Comparison of ENCODE assay signal across 23 cellular contexts in genomic region chr14:92850492-92850891, GRCh38. TPM values are rescaled to one million over a fixed set of nuclear protein-coding genes. Genes with fewer than 3 reads are reported as not detected.
DNase-seq lines count a peak whose midpoint lies in the region; ATAC-seq, FAIRE-seq and TF ChIP-seq lines count a peak whose summit lies in the region.
"Had no signal": no experiment of that assay in that cellular context is flagged by ENCODE, and none has a peak within 500 bp of the region (broad histone marks: within the 10 kb centered on the region; RNA-seq: fewer than 3 reads in every experiment).

No MANE protein-coding gene starts in this region.

- no peak overlapping the region for H2AFZ ChIP-seq in astrocyte (ENCODE audit: low read depth, low read length)

- no peak overlapping the region for H3K4me2 ChIP-seq in astrocyte (ENCODE audit: low read length)

- H3K27ac ChIP-seq in astrocyte (ENCODE audit: low read depth, low read length), result no peak overlapping the region
- H3K27ac ChIP-seq: dorsolateral prefrontal cortex, epithelial cell of prostate, gastroesophageal sphincter, HL-60 had no signal

- H3K4me1 Mint-ChIP-seq in HFFc6 (ENCODE audit: low read depth) (peaks cover 19% of the 10 kb centered on the region), astrocyte (ENCODE audit: low read depth, unreplicated experiment) (peaks cover 8% of the 10 kb centered on the region)

- no peak overlapping the region for H3K4me3 Mint-ChIP-seq in HFFc6
- H3K4me3 Mint-ChIP-seq in astrocyte (ENCODE audit: unreplicated experiment), result no peak overlapping the region
- H3K4me3 Mint-ChIP-seq: activated naive CD8-positive, alpha-beta T cell treated with anti-CD3 and anti-CD28 coated beads, Interleukin-2, amount 50 U/mL, for 24 hours; stimulated activated effector memory CD8-positive, alpha-beta T cell treated with anti-CD3 and anti-CD28 coated beads, Interleukin-12 subunit alpha, Interleukin-12 subunit beta, amount 100 ng/mL, for 72 hours had no signal

- H3K9me3 ChIP-seq in BE2C (no peaks in the 10 kb centered on the region; the same call in none of the 2 replicates), astrocyte (ENCODE audit: insufficient read depth, low read depth, low read length) (no peaks in the 10 kb centered on the region)

- no peak for ATAC-seq in HG03460 (IDR thresholded peaks at IDR 0.05; ENCODE audit: unreplicated experiment)
- no peak for ATAC-seq in HG03159 (IDR thresholded peaks at IDR 0.05; ENCODE audit: unreplicated experiment)
- ATAC-seq: activated naive CD8-positive, alpha-beta T cell treated with anti-CD3 and anti-CD28 coated beads, Interleukin-2, amount 50 U/mL, for 24 hours; gastroesophageal sphincter; stimulated activated effector memory CD8-positive, alpha-beta T cell treated with anti-CD3 and anti-CD28 coated beads, Interleukin-12 subunit alpha, Interleukin-12 subunit beta, amount 100 ng/mL, for 72 hours; T-helper 17 cell had no signal

- no peak overlapping the region; the same call in 1 of the 2 replicates for H3K27ac Mint-ChIP-seq in HFFc6
- H3K27ac Mint-ChIP-seq in astrocyte (ENCODE audit: unreplicated experiment), result no peak overlapping the region
- H3K27ac Mint-ChIP-seq: activated naive CD8-positive, alpha-beta T cell treated with anti-CD3 and anti-CD28 coated beads, Interleukin-2, amount 50 U/mL, for 24 hours; IgD-negative memory B cell; stimulated activated effector memory CD8-positive, alpha-beta T cell treated with anti-CD3 and anti-CD28 coated beads, Interleukin-12 subunit alpha, Interleukin-12 subunit beta, amount 100 ng/mL, for 72 hours; T-helper 17 cell had no signal

- H3K36me3 ChIP-seq in BE2C (no peaks in the 10 kb centered on the region), astrocyte (ENCODE audit: insufficient read depth, low read length) (no peaks in the 10 kb centered on the region)
- H3K36me3 ChIP-seq: gastroesophageal sphincter had no signal

- H3K9ac ChIP-seq in astrocyte (ENCODE audit: low read length), result no peak overlapping the region

- H3K27me3 ChIP-seq in BE2C (no peaks in the 10 kb centered on the region), astrocyte (ENCODE audit: insufficient read depth, low read length) (no peaks in the 10 kb centered on the region)
- H3K27me3 ChIP-seq: dorsolateral prefrontal cortex, gastroesophageal sphincter had no signal

- H3K9me3 Mint-ChIP-seq in HFFc6 (peaks cover 5% of the 10 kb centered on the region; the same call in 1 of the 2 replicates), astrocyte (ENCODE audit: unreplicated experiment) (peaks cover 21% of the 10 kb centered on the region)

- H3K4me3 ChIP-seq in BE2C (ENCODE audit: low read depth, low read length) (no peak overlapping the region), astrocyte (ENCODE audit: insufficient read depth, low read depth, low read length) (no peak overlapping the region)
- H3K4me3 ChIP-seq: dorsolateral prefrontal cortex, gastroesophageal sphincter had no signal

- no peaks in the 10 kb centered on the region for H3K79me2 ChIP-seq in astrocyte (ENCODE audit: insufficient read depth, low read length)

- H3K36me3 Mint-ChIP-seq in HFFc6 (ENCODE audit: low read depth) (peaks cover 8% of the 10 kb centered on the region), astrocyte (ENCODE audit: low read depth, unreplicated experiment) (peaks cover 5% of the 10 kb centered on the region)

- no peaks in the 10 kb centered on the region for H4K20me1 ChIP-seq in astrocyte (ENCODE audit: insufficient read depth, low read length)

- H3K27me3 Mint-ChIP-seq in HFFc6 (ENCODE audit: insufficient read depth) (peaks cover 18% of the 10 kb centered on the region), astrocyte (ENCODE audit: low read depth, unreplicated experiment) (peaks cover 13% of the 10 kb centered on the region)
- H3K27me3 Mint-ChIP-seq: T-helper 17 cell had no signal

- TF ChIP-seq CTCF in BE2C (IDR thresholded peaks at IDR 0.05; ENCODE audit: low read depth, low read length) (no peak), HFFc6 (IDR thresholded peaks at IDR 0.05) (no peak), astrocyte (IDR thresholded peaks at IDR 0.05; ENCODE audit: insufficient read depth, low read depth, low read length) (no peak)

- FAIRE-seq in astrocyte (lab: Jason Lieb, UNC), result no peak
- FAIRE-seq: keratinocyte had no signal

- H3K4me1 ChIP-seq in BE2C (peaks cover 9% of the 10 kb centered on the region), astrocyte (ENCODE audit: insufficient read depth, low read length) (peaks cover 5% of the 10 kb centered on the region)
- H3K4me1 ChIP-seq: gastroesophageal sphincter had no signal

- DNase-seq in BE2C (peak; percentile 60), HFFc6 (peak; percentile 55), astrocyte (ENCODE audit: low read depth) (peak; percentile 18), hepatic stellate cell (ENCODE audit: low spot score) (peak; percentile 22), superior temporal gyrus (ENCODE audit: extremely low spot score) (no peak), SHP77 treated with DMSO at 0.1 percent for 48 hours (lab: John Stamatoyannopoulos, UW) (no peak)
- DNase-seq: activated CD4-positive, alpha-beta T cell treated with anti-CD3 and anti-CD28 coated beads, Interleukin-2, amount 50 U/mL, for 1 hour; activated CD8-positive, alpha-beta memory T cell treated with anti-CD3 and anti-CD28 coated beads, Interleukin-2, amount 50 U/mL, for 4 hours; activated effector memory CD4-positive, alpha-beta T cell treated with anti-CD3 and anti-CD28 coated beads, Interleukin-2, amount 50 U/mL, for 16 hours; activated naive CD8-positive, alpha-beta T cell treated with anti-CD3 and anti-CD28 coated beads, Interleukin-2, amount 50 U/mL, for 24 hours; DND-41; dorsolateral prefrontal cortex; NCI-H1694; OCI-M1; T-helper 17 cell had no signal

RNA-seq across cellular contexts. Expression of gene GOLGA5, which starts 56.4 kb away (rescaled TPM):
- polyA plus RNA-seq in BE2C (2012; ENCODE audit: insufficient read depth, insufficient read length, low read depth), result 31.1 TPM
- 10 to 100 TPM; 41.1 to 50.7 (median 48.3) TPM for total RNA-seq in HFFc6 (2021; fragmentation: NEBNext Ultra II Directional; extraction: Animal tissue kit (Norgen Biotek cat#: 25700))
- 43.1 and 49.4 TPM in 2 replicates for total RNA-seq in astrocyte

Comparison
In these comparisons a context has a peak if more than half of its experiments do, and no peak if none do; other contexts are left out.
1. DNase-seq: peak in BE2C (single experiment), HFFc6 (single experiment), astrocyte (single experiment) and hepatic stellate cell (single experiment); none in superior temporal gyrus (single experiment) and SHP77 treated with DMSO at 0.1 percent for 48 hours (single experiment).